8 cellular contexts compared by ENCODE assay signal in genomic region chr5:458547-459353, GRCh38. TPM values are rescaled to one million over a fixed set of nuclear protein-coding genes. Genes with fewer than 3 reads are reported as not detected.
A peak's percentile ranks its signal among the peaks of the same experiment; 100 is the strongest.
DNase-seq lines count a peak whose midpoint lies in the region; ATAC-seq, FAIRE-seq and TF ChIP-seq lines count a peak whose summit lies in the region.

No MANE protein-coding gene starts in this region.

- no peak overlapping the region for H3K27ac ChIP-seq in gastroesophageal sphincter

- 0 to 65% methylated on average over 1 to 13 of the region's 17 CpGs for WGBS in gastroesophageal sphincter (ENCODE audit: low coverage in 1 of 2), 2 donors

- H3K27me3 Mint-ChIP-seq in activated CD4-positive, alpha-beta T cell treated with anti-CD3 and anti-CD28 coated beads, Interleukin-2, amount 10 ng/mL, durations not matched to agents 7 days and 5 days, result no peaks in the 10 kb centered on the region

- peaks cover 0 to 98% of the 10 kb centered on the region in 2 donors for H3K36me3 ChIP-seq in gastroesophageal sphincter

- H3K9me3 Mint-ChIP-seq in activated CD4-positive, alpha-beta T cell treated with anti-CD3 and anti-CD28 coated beads, Interleukin-2, amount 10 ng/mL, durations not matched to agents 7 days and 5 days, result no peaks in the 10 kb centered on the region

- no peak for FAIRE-seq in D721Med (lab: Jason Lieb, UNC)

- TF ChIP-seq POLR2A in gastroesophageal sphincter (IDR thresholded peaks at IDR 0.05), result no peak

- no peak overlapping the region for H3K4me3 Mint-ChIP-seq in activated CD4-positive, alpha-beta T cell treated with anti-CD3 and anti-CD28 coated beads, Interleukin-2, amount 10 ng/mL, durations not matched to agents 7 days and 5 days

- H3K27ac Mint-ChIP-seq in activated CD4-positive, alpha-beta T cell treated with anti-CD3 and anti-CD28 coated beads, Interleukin-2, amount 10 ng/mL, durations not matched to agents 7 days and 5 days, result peak overlapping the region; percentile 58

- no peaks in the 10 kb centered on the region for H3K4me1 ChIP-seq in gastroesophageal sphincter

- POLR2A ChIA-PET in activated CD4-positive, alpha-beta T cell treated with anti-CD3 and anti-CD28 coated beads, Interleukin-2, amount 10 ng/mL, durations not matched to agents 7 days and 5 days (lab: Charles Lee), result no interaction called here

- no peak for TF ChIP-seq EP300 in gastroesophageal sphincter (IDR thresholded peaks at IDR 0.05)

- peaks cover 71% of the 10 kb centered on the region for H3K36me3 Mint-ChIP-seq in activated CD4-positive, alpha-beta T cell treated with anti-CD3 and anti-CD28 coated beads, Interleukin-2, amount 10 ng/mL, durations not matched to agents 7 days and 5 days (ENCODE audit: low read depth)

- peaks cover 52% of the 10 kb centered on the region for H3K4me1 Mint-ChIP-seq in activated CD4-positive, alpha-beta T cell treated with anti-CD3 and anti-CD28 coated beads, Interleukin-2, amount 10 ng/mL, durations not matched to agents 7 days and 5 days

- CTCF ChIA-PET in activated CD4-positive, alpha-beta T cell treated with anti-CD3 and anti-CD28 coated beads, Interleukin-2, amount 10 ng/mL, durations not matched to agents 7 days and 5 days (lab: Charles Lee), result no interaction called here

- no peaks in the 10 kb centered on the region for H3K27me3 ChIP-seq in gastroesophageal sphincter

- H3K9me3 ChIP-seq in gastroesophageal sphincter, result no peaks in the 10 kb centered on the region

- no peak for TF ChIP-seq CTCF in fibroblast of the aortic adventitia (IDR thresholded peaks at IDR 0.05; ENCODE audit: insufficient read depth, low read length)
- TF ChIP-seq CTCF in gastroesophageal sphincter (IDR thresholded peaks at IDR 0.05), result no peak
- TF ChIP-seq CTCF in D721Med (IDR thresholded peaks at IDR 0.05; ENCODE audit: insufficient read depth, missing control alignments), result no peak

- ATAC-seq in gastroesophageal sphincter (no peak), HG03457 (IDR thresholded peaks at IDR 0.05; ENCODE audit: unreplicated experiment) (no peak)

- DNase-seq in activated naive CD4-positive, alpha-beta T cell treated with Interleukin-2 at 50 U/mL for 16 hours, result peak; percentile 77
- DNase-seq in activated naive CD4-positive, alpha-beta T cell (lab: John Stamatoyannopoulos, UW), result no peak
- peak; percentile 28 for DNase-seq in activated CD4-positive, alpha-beta T cell treated with anti-CD3 and anti-CD28 coated beads, Interleukin-2, amount 10 ng/mL, durations not matched to agents 7 days and 5 days
- DNase-seq in fibroblast of the aortic adventitia (ENCODE audit: low read depth), result peak; percentile 60
- DNase-seq in stimulated activated CD8-positive, alpha-beta memory T cell treated with anti-CD3 and anti-CD28 coated beads, Interleukin-2, amount 100 ng/mL, for 48 hours (ENCODE audit: low read depth in 2 of 2), result peak; percentile 49 to 70
- DNase-seq in D721Med (ENCODE audit: insufficient read length, low spot score), result no peak

- H3K4me3 ChIP-seq in fibroblast of the aortic adventitia (ENCODE audit: low read depth, low read length) (no peak overlapping the region), gastroesophageal sphincter (no peak overlapping the region)

RNA-seq across cellular contexts. Expression of gene EXOC3, which starts 15.8 kb away (rescaled TPM):
- total RNA-seq in activated CD4-positive, alpha-beta T cell treated with anti-CD3 and anti-CD28 coated beads, Interleukin-2, amount 10 ng/mL, durations not matched to agents 7 days and 5 days, result 10 to 100 TPM; 65.5 to 79.0 TPM
- 30.1 and 39.8 TPM in 2 replicates for total RNA-seq in fibroblast of the aortic adventitia (ENCODE audit: low replicate concordance)
- 10 to 100 TPM; 46.4 to 92.7 (median 60.3) TPM for total RNA-seq in gastroesophageal sphincter

Comparison
In these comparisons a context has a peak if more than half of its experiments do, and no peak if none do; other contexts are left out.
1. DNase-seq: peak in activated naive CD4-positive, alpha-beta T cell treated with Interleukin-2 at 50 U/mL for 16 hours (single experiment), activated CD4-positive, alpha-beta T cell treated with anti-CD3 and anti-CD28 coated beads, Interleukin-2, amount 10 ng/mL, durations not matched to agents 7 days and 5 days (single experiment), fibroblast of the aortic adventitia (single experiment) and stimulated activated CD8-positive, alpha-beta memory T cell treated with anti-CD3 and anti-CD28 coated beads, Interleukin-2, amount 100 ng/mL, for 48 hours (2 of 2); none in activated naive CD4-positive, alpha-beta T cell (0 of 4) and D721Med (single experiment).